ENCODE assay signal across 10 cellular contexts in genomic region chr10:75223507-75223906, GRCh38. TPM values are rescaled to one million over a fixed set of nuclear protein-coding genes. Genes with fewer than 3 reads are reported as not detected.
A peak's percentile ranks its signal among the peaks of the same experiment; 100 is the strongest.
DNase-seq lines count a peak whose midpoint lies in the region; ATAC-seq and TF ChIP-seq lines count a peak whose summit lies in the region.
"Had no signal": no experiment of that assay in that cellular context is flagged by ENCODE, and none has a peak within 500 bp of the region (broad histone marks: within the 10 kb centered on the region; RNA-seq: fewer than 3 reads in every experiment).

No MANE protein-coding gene starts in this region.

- H3K4me3 Mint-ChIP-seq in brain = no peak overlapping the region

- peaks cover 59% of the 10 kb centered on the region for H3K36me3 ChIP-seq in cardiac muscle cell
- H3K36me3 ChIP-seq in muscle layer of duodenum (ENCODE audit: control insufficient read depth in 1 of 2, insufficient read depth in 2 of 2, low read length in 2 of 2) = peaks cover 57 to 68% of the 10 kb centered on the region in 2 donors
- H3K36me3 ChIP-seq in tibial artery = peaks cover 54 to 61% (median 55%) of the 10 kb centered on the region in 3 donors

- peak overlapping the region in 3 of 5 experiments; percentile 64 to 84 (median 66) for H3K27ac Mint-ChIP-seq in brain

- DNase-seq in cardiac muscle cell (ENCODE audit: low read depth in 1 of 2, low spot score in 1 of 2) (no peak), Right ventricle myocardium inferior (ENCODE audit: missing footprints) (no peak), tibial artery (no peak), NCI-H146 (lab: John Stamatoyannopoulos, UW) (no peak), T-helper 9 cell (no peak)
- DNase-seq: activated gamma-delta T cell treated with Interleukin-2 at 50 U/mL for 16 hours, NCI-H187 had no signal

- H3K4me1 ChIP-seq in cardiac muscle cell (ENCODE audit: low read depth) (peaks cover 35% of the 10 kb centered on the region), muscle layer of duodenum (ENCODE audit: control insufficient read depth in 1 of 2, insufficient read depth in 2 of 2, low read length in 2 of 2) (peaks cover 24 to 48% of the 10 kb centered on the region in 2 donors), tibial artery (peaks cover 0 to 63% (median 38%) of the 10 kb centered on the region in 4 donors)

- ATAC-seq in Right ventricle myocardium inferior (no peak), HG02610 (IDR thresholded peaks at IDR 0.05; ENCODE audit: unreplicated experiment) (no peak)

- H3K9me3 ChIP-seq in cardiac muscle cell (ENCODE audit: low read depth) (no peaks in the 10 kb centered on the region), muscle layer of duodenum (ENCODE audit: control insufficient read depth in 1 of 2, low read length in 2 of 2) (no peaks in the 10 kb centered on the region), tibial artery (no peaks in the 10 kb centered on the region)

- H3K36me3 Mint-ChIP-seq in brain = peaks cover 84% of the 10 kb centered on the region

- H3K4me3 ChIP-seq in cardiac muscle cell (no peak overlapping the region), muscle layer of duodenum (ENCODE audit: low read depth in 1 of 2, low read length in 2 of 2) (no peak overlapping the region), tibial artery (no peak overlapping the region)

- peak overlapping the region; percentile 100 for H3K27ac ChIP-seq in cardiac muscle cell
- peak overlapping the region; percentile 69 for H3K27ac ChIP-seq in muscle layer of duodenum (ENCODE audit: low read length)
- H3K27ac ChIP-seq in tibial artery = peak overlapping the region; percentile 74 to 80

- H3K27me3 Mint-ChIP-seq in brain = no peaks in the 10 kb centered on the region

- H3K4me1 Mint-ChIP-seq in brain = peaks cover 70% of the 10 kb centered on the region

- intact Hi-C loops in Right ventricle myocardium inferior (cut with DNase I) = no loop called here
- intact Hi-C loops in tibial artery (cut with DNase I; ENCODE audit: low total_unique reads) = no loop called here

- H3K9me3 Mint-ChIP-seq in brain = no peaks in the 10 kb centered on the region

- H3K27me3 ChIP-seq in cardiac muscle cell (no peaks in the 10 kb centered on the region), muscle layer of duodenum (ENCODE audit: low read depth, low read length) (no peaks in the 10 kb centered on the region), tibial artery (no peaks in the 10 kb centered on the region)

- TF ChIP-seq CTCF in cardiac muscle cell (IDR thresholded peaks at IDR 0.05; ENCODE audit: low read depth, low read length) = no peak
- no peak for TF ChIP-seq CTCF in brain (conservative IDR thresholded peaks at IDR 0.05)
- TF ChIP-seq CTCF in tibial artery (IDR thresholded peaks at IDR 0.05) = no peak

RNA-seq across cellular contexts. Expression of gene COMTD1, which starts 12.2 kb away (rescaled TPM):
- 40.7 and 66.1 TPM in 2 replicates for total RNA-seq in cardiac muscle cell
- 42.0 and 43.1 TPM in 2 replicates for polyA plus RNA-seq in cardiac muscle cell
- total RNA-seq in Right ventricle myocardium inferior = 32.3 TPM
- polyA plus RNA-seq in brain (ENCODE audit: insufficient read depth, low read depth, low replicate concordance) = 10.9 TPM

RNA-seq across cellular contexts. Expression of gene VDAC2, which starts 12.9 kb away (rescaled TPM):
- 178 and 237 TPM in 2 replicates for total RNA-seq in cardiac muscle cell
- polyA plus RNA-seq in cardiac muscle cell = 363 and 376 TPM in 2 replicates
- 470 TPM for total RNA-seq in Right ventricle myocardium inferior
- 234 TPM for polyA plus RNA-seq in brain (ENCODE audit: insufficient read depth, low read depth, low replicate concordance)
